In the genomic region with DNA sequence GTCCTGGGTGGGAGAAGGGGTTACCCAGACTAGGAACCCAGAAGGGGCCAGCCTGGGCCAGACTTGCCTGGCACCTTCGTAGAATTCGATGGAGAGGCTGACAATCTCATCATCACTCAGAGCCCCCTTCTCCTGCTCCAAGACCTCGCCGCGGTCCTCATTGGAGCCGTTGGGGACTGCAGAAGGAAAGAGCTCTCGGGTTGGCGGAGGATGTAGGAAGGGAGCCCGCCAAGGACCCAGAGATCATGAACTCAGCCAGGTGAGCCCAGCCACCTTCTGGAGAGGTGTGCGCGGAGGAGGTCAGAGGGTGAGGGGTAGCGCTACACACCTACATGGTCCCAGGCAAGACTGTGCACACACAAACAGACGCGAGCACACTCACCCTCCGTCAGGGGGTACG, we compare ENCODE assay signal across 1 cellular context.
A peak's percentile ranks its signal among the peaks of the same experiment; 100 is the strongest.
TF ChIP-seq lines count a peak whose summit lies in the region.

No MANE protein-coding gene starts in this region.

TF ChIP-seq in HepG2, 621 proteins besides CTCF, POLR2A, EP300 and RAD21:
- TF ChIP-seq ZNF652 (CRISPR knock-in tag; IDR thresholded peaks at IDR 0.05; ENCODE audit: borderline replicate concordance, low read depth), result no peak
- TF ChIP-seq ZNF468 (CRISPR knock-in tag; IDR thresholded peaks at IDR 0.05), result no peak
- TF ChIP-seq AGO2 (optimal IDR thresholded peaks at IDR 0.05; ENCODE audit: low read depth, low read length), result peak; percentile 27
- no peak for TF ChIP-seq YEATS2 (CRISPR knock-in tag; IDR thresholded peaks at IDR 0.05; ENCODE audit: borderline replicate concordance)
- peak; percentile 24 for TF ChIP-seq ZNF883 (CRISPR knock-in tag; IDR thresholded peaks at IDR 0.05; ENCODE audit: not compliant biosample characterization)
